Comparison of ENCODE assay signal across 12 cellular contexts in the genomic region with DNA sequence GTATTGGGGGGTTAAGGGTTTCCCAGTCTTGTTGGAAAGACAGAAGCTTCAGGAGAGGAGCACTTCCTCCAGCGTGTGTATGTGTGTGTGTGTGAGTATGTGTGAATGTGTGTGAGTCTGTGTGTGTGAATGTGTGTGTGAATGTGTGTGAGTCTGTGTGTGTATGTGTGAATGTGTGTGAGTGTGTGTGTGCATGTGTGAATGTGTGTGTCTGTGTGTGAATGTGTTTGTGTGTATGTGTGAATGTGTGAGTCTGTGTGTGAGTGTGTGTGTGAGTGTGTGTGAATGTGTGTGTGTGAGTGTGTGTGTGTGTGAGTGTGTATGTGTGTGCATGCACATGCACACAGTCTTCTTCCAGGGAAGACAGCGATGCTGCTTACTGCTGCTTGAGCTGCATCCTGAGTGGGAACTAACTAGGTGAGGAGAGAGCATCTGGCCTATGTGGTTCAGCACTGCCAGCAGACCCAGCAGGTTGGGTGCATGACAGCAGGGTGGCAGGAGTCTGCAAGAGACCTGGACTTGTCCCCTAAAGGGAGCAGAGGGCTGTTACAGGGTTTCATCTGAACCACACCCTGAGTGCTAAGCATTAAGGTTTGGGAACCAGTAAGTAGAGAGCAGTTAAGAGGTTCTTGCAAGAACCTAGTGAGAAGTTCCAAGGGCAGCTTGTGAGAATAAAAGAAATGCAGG. TPM values are rescaled to one million over a fixed set of nuclear protein-coding genes. Genes with fewer than 3 reads are reported as not detected.
A peak's percentile ranks its signal among the peaks of the same experiment; 100 is the strongest.
DNase-seq lines count a peak whose midpoint lies in the region; ATAC-seq, FAIRE-seq and TF ChIP-seq lines count a peak whose summit lies in the region.
"Had no signal": no experiment of that assay in that cellular context is flagged by ENCODE, and none has a peak within 500 bp of the region (broad histone marks: within the 10 kb centered on the region; RNA-seq: fewer than 3 reads in every experiment).

No MANE protein-coding gene starts in this region.

- DNase-seq in HTR-8/SVneo (ENCODE audit: insufficient read length, low spot score) (no peak), mesenteric fat pad (ENCODE audit: low spot score) (peak; percentile 20), GM19238 (ENCODE audit: insufficient read length, low spot score) (no peak)
- no peak for DNase-seq in activated T-helper 1 cell treated with anti-CD3 and anti-CD28 coated beads, Interleukin-12 subunit alpha, Interleukin-12 subunit beta, Interleukin-2, Interleukin-4 antibody, amounts not matched to agents 30 ng/mL and 10 ng/mL and 1 ng/mL, durations not matched to agents 14 hours and 24 hours and 36 hours (ENCODE audit: low spot score)
- DNase-seq: C1 segment of cervical spinal cord; GF-D8; mucosa of descending colon; stimulated activated CD4-positive, alpha-beta T cell treated with anti-CD3 and anti-CD28 coated beads, Interleukin-2, amount 100 ng/mL, for 48 hours had no signal

- H3K27me3 ChIP-seq in BLaER1, result no peaks in the 10 kb centered on the region
- H3K27me3 ChIP-seq in gastroesophageal sphincter, result no peaks in the 10 kb centered on the region

- H3K36me3 Mint-ChIP-seq in activated T-helper 1 cell treated with anti-CD3 and anti-CD28 coated beads, Interleukin-12 subunit alpha, Interleukin-12 subunit beta, Interleukin-2, Interleukin-4 antibody, amounts not matched to agents 30 ng/mL and 10 ng/mL and 1 ng/mL, durations not matched to agents 14 hours and 24 hours and 36 hours (ENCODE audit: low read depth), result peaks cover 11% of the 10 kb centered on the region

- no peak for ATAC-seq in GM18909 (IDR thresholded peaks at IDR 0.05; ENCODE audit: poor library complexity, unreplicated experiment)
- no peak for ATAC-seq in GM21619 (IDR thresholded peaks at IDR 0.05; ENCODE audit: unreplicated experiment)
- no peak for ATAC-seq in gastroesophageal sphincter
- ATAC-seq: mucosa of descending colon had no signal

- peaks cover 78% of the 10 kb centered on the region for H3K4me1 ChIP-seq in BLaER1
- no peaks in the 10 kb centered on the region for H3K4me1 ChIP-seq in gastroesophageal sphincter

- TF ChIP-seq CTCF in gastroesophageal sphincter (IDR thresholded peaks at IDR 0.05), result no peak

- peak overlapping the region; percentile 11; the same call in 1 of the 2 replicates for H3K4me2 ChIP-seq in BLaER1

- H3K27ac Mint-ChIP-seq in activated T-helper 1 cell treated with anti-CD3 and anti-CD28 coated beads, Interleukin-12 subunit alpha, Interleukin-12 subunit beta, Interleukin-2, Interleukin-4 antibody, amounts not matched to agents 30 ng/mL and 10 ng/mL and 1 ng/mL, durations not matched to agents 14 hours and 24 hours and 36 hours, result peak overlapping the region; percentile 1

- peaks cover 28% of the 10 kb centered on the region for H3K36me3 ChIP-seq in BLaER1
- peaks cover 0 to 3% of the 10 kb centered on the region in 2 donors for H3K36me3 ChIP-seq in gastroesophageal sphincter

- H3K27me3 Mint-ChIP-seq in activated T-helper 1 cell treated with anti-CD3 and anti-CD28 coated beads, Interleukin-12 subunit alpha, Interleukin-12 subunit beta, Interleukin-2, Interleukin-4 antibody, amounts not matched to agents 30 ng/mL and 10 ng/mL and 1 ng/mL, durations not matched to agents 14 hours and 24 hours and 36 hours (ENCODE audit: insufficient read depth), result no peaks in the 10 kb centered on the region

- H3K9me3 ChIP-seq in BLaER1 (no peaks in the 10 kb centered on the region), gastroesophageal sphincter (no peaks in the 10 kb centered on the region)
- H3K9me3 ChIP-seq: mucosa of descending colon had no signal

- peak overlapping the region; percentile 56 for H3K27ac ChIP-seq in BLaER1
- no peak overlapping the region for H3K27ac ChIP-seq in gastroesophageal sphincter

- WGBS in gastroesophageal sphincter (ENCODE audit: low coverage in 1 of 2), 2 donors, result 84% methylated on average over 2 of the region's 2 CpGs; no CpG with 5 or more reads in 1 of the 2 donors

- H3K9me3 Mint-ChIP-seq in activated T-helper 1 cell treated with anti-CD3 and anti-CD28 coated beads, Interleukin-12 subunit alpha, Interleukin-12 subunit beta, Interleukin-2, Interleukin-4 antibody, amounts not matched to agents 30 ng/mL and 10 ng/mL and 1 ng/mL, durations not matched to agents 14 hours and 24 hours and 36 hours, result no peaks in the 10 kb centered on the region

- TF ChIP-seq EP300 in gastroesophageal sphincter (IDR thresholded peaks at IDR 0.05), result no peak

- H3K4me3 ChIP-seq in BLaER1, result no peak overlapping the region
- no peak overlapping the region for H3K4me3 ChIP-seq in gastroesophageal sphincter
- H3K4me3 ChIP-seq: mucosa of descending colon had no signal

- H3K4me1 Mint-ChIP-seq in activated T-helper 1 cell treated with anti-CD3 and anti-CD28 coated beads, Interleukin-12 subunit alpha, Interleukin-12 subunit beta, Interleukin-2, Interleukin-4 antibody, amounts not matched to agents 30 ng/mL and 10 ng/mL and 1 ng/mL, durations not matched to agents 14 hours and 24 hours and 36 hours (ENCODE audit: low read depth), result peaks cover 46% of the 10 kb centered on the region

- no peak overlapping the region for H3K4me3 Mint-ChIP-seq in activated T-helper 1 cell treated with anti-CD3 and anti-CD28 coated beads, Interleukin-12 subunit alpha, Interleukin-12 subunit beta, Interleukin-2, Interleukin-4 antibody, amounts not matched to agents 30 ng/mL and 10 ng/mL and 1 ng/mL, durations not matched to agents 14 hours and 24 hours and 36 hours

- H4K20me1 ChIP-seq in BLaER1, result no peaks in the 10 kb centered on the region

- H3K9ac ChIP-seq in BLaER1, result no peak overlapping the region

- intact Hi-C loops in activated T-helper 1 cell treated with anti-CD3 and anti-CD28 coated beads, Interleukin-12 subunit alpha, Interleukin-12 subunit beta, Interleukin-2, Interleukin-4 antibody, amounts not matched to agents 30 ng/mL and 10 ng/mL and 1 ng/mL, durations not matched to agents 14 hours and 24 hours and 36 hours (cut with micrococcal nuclease), result no loop called here

- no peak for TF ChIP-seq POLR2A in gastroesophageal sphincter (IDR thresholded peaks at IDR 0.05)

- FAIRE-seq in HTR-8/SVneo (lab: Jason Lieb, UNC), result peak; percentile 81

RNA-seq across cellular contexts. Expression of gene CCND3, which starts 22.7 kb away (rescaled TPM):
- total RNA-seq in activated T-helper 1 cell treated with anti-CD3 and anti-CD28 coated beads, Interleukin-12 subunit alpha, Interleukin-12 subunit beta, Interleukin-2, Interleukin-4 antibody, amounts not matched to agents 30 ng/mL and 10 ng/mL and 1 ng/mL, durations not matched to agents 14 hours and 24 hours and 36 hours, result 351 and 356 TPM in 2 replicates
- 104 TPM for total RNA-seq in mesenteric fat pad
- total RNA-seq in gastroesophageal sphincter, result 100 to 1,000 TPM; 103 to 212 (median 145) TPM

RNA-seq across cellular contexts. Expression of gene BYSL, which starts 43.0 kb away (rescaled TPM):
- 82.9 and 88.5 TPM in 2 replicates for total RNA-seq in activated T-helper 1 cell treated with anti-CD3 and anti-CD28 coated beads, Interleukin-12 subunit alpha, Interleukin-12 subunit beta, Interleukin-2, Interleukin-4 antibody, amounts not matched to agents 30 ng/mL and 10 ng/mL and 1 ng/mL, durations not matched to agents 14 hours and 24 hours and 36 hours
- 31.1 TPM for total RNA-seq in mesenteric fat pad
- 10 to 100 TPM in 1 of 4 donors, 1 to 10 TPM in 3; 7.2 to 10.3 (median 8.3) TPM for total RNA-seq in gastroesophageal sphincter

RNA-seq across cellular contexts. Expression of gene MED20, which starts 43.4 kb away (rescaled TPM):
- total RNA-seq in activated T-helper 1 cell treated with anti-CD3 and anti-CD28 coated beads, Interleukin-12 subunit alpha, Interleukin-12 subunit beta, Interleukin-2, Interleukin-4 antibody, amounts not matched to agents 30 ng/mL and 10 ng/mL and 1 ng/mL, durations not matched to agents 14 hours and 24 hours and 36 hours, result 19.0 and 23.8 TPM in 2 replicates
- total RNA-seq in mesenteric fat pad, result 16.5 TPM
- total RNA-seq in gastroesophageal sphincter, result 10 to 100 TPM; 15.7 to 18.7 (median 17.0) TPM
